In genomic region chr11:7516488-7516887, GRCh38 we compare ENCODE assay signal across 22 cellular contexts. TPM values are rescaled to one million over a fixed set of nuclear protein-coding genes. Genes with fewer than 3 reads are reported as not detected.
A peak's percentile ranks its signal among the peaks of the same experiment; 100 is the strongest.
DNase-seq lines count a peak whose midpoint lies in the region; ATAC-seq and TF ChIP-seq lines count a peak whose summit lies in the region.
"Had no signal": no experiment of that assay in that cellular context is flagged by ENCODE, and none has a peak within 500 bp of the region (broad histone marks: within the 10 kb centered on the region; RNA-seq: fewer than 3 reads in every experiment).

No MANE protein-coding gene starts in this region.

- H3K9me3 ChIP-seq in DOHH2 (ENCODE audit: control insufficient read depth, insufficient read depth, low read length): no peaks in the 10 kb centered on the region
- H3K9me3 ChIP-seq: Caco-2, HAP-1, upper lobe of left lung had no signal

- H3K27me3 Mint-ChIP-seq in CD14-positive monocyte (ENCODE audit: low read depth in 3 of 3): peaks cover 0 to 6% (median 5%) of the 10 kb centered on the region in 3 donors
- no peaks in the 10 kb centered on the region for H3K27me3 Mint-ChIP-seq in dendritic cell treated with granulocyte-macrophage colony-stimulating factor and Interleukin-4, amounts not matched to agents 40 ng/mL and 50 ng/mL, for 4 days
- H3K27me3 Mint-ChIP-seq: effector memory CD8-positive, alpha-beta T cell had no signal

- H3K27ac ChIP-seq in DOHH2 (ENCODE audit: low read depth, low read length): peak overlapping the region; percentile 40
- H3K27ac ChIP-seq: upper lobe of left lung had no signal

- intact Hi-C loops in CD14-positive monocyte (cut with micrococcal nuclease): loop anchor here (10.0 kb wide), 3 partner anchors 58 to 78 kb away; no protein-coding TSS in a partner anchor
- intact Hi-C loops in dendritic cell treated with granulocyte-macrophage colony-stimulating factor and Interleukin-4, amounts not matched to agents 40 ng/mL and 50 ng/mL, for 4 days (cut with micrococcal nuclease): no loop called here
- intact Hi-C loops in sciatic nerve (cut with DNase I): no loop called here

- H3F3A ChIP-seq in DOHH2 (ENCODE audit: control insufficient read depth, insufficient read depth): peaks cover 12% of the 10 kb centered on the region

- H4K20me1 ChIP-seq in DOHH2 (ENCODE audit: control insufficient read depth, insufficient read depth, low read depth, low read length): peaks cover 1% of the 10 kb centered on the region

- peak overlapping the region; percentile 93 for H3K4me2 ChIP-seq in DOHH2 (ENCODE audit: low read length)

- peaks cover 11 to 28% of the 10 kb centered on the region in 2 donors for H3K36me3 Mint-ChIP-seq in CD14-positive monocyte
- peaks cover 37% of the 10 kb centered on the region for H3K36me3 Mint-ChIP-seq in dendritic cell treated with granulocyte-macrophage colony-stimulating factor and Interleukin-4, amounts not matched to agents 40 ng/mL and 50 ng/mL, for 4 days (ENCODE audit: low read depth)

- H3K27ac Mint-ChIP-seq in CD14-positive monocyte: peak overlapping the region in 1 of 7 donors; percentile 13
- no peak overlapping the region for H3K27ac Mint-ChIP-seq in dendritic cell treated with granulocyte-macrophage colony-stimulating factor and Interleukin-4, amounts not matched to agents 40 ng/mL and 50 ng/mL, for 4 days
- H3K27ac Mint-ChIP-seq: nephron progenitor cell, progenitor cell of endocrine pancreas had no signal

- no peaks in the 10 kb centered on the region for H3K27me3 ChIP-seq in DOHH2 (ENCODE audit: control insufficient read depth, low read length)

- H3K4me3 ChIP-seq in DOHH2 (ENCODE audit: low read length): peak overlapping the region; percentile 86
- H3K4me3 ChIP-seq: HAP-1, upper lobe of left lung had no signal

- H3K4me1 Mint-ChIP-seq in CD14-positive monocyte: peaks cover 53% of the 10 kb centered on the region
- peaks cover 17% of the 10 kb centered on the region for H3K4me1 Mint-ChIP-seq in dendritic cell treated with granulocyte-macrophage colony-stimulating factor and Interleukin-4, amounts not matched to agents 40 ng/mL and 50 ng/mL, for 4 days (ENCODE audit: low read depth)

- peak overlapping the region in 1 of 2 donors; percentile 25 for H3K4me3 Mint-ChIP-seq in CD14-positive monocyte
- H3K4me3 Mint-ChIP-seq in dendritic cell treated with granulocyte-macrophage colony-stimulating factor and Interleukin-4, amounts not matched to agents 40 ng/mL and 50 ng/mL, for 4 days: peak overlapping the region; percentile 66
- H3K4me3 Mint-ChIP-seq: effector memory CD8-positive, alpha-beta T cell; nephron progenitor cell had no signal

- TF ChIP-seq CTCF in CD14-positive monocyte (IDR thresholded peaks at IDR 0.05) (no peak), DOHH2 (IDR thresholded peaks at IDR 0.05; ENCODE audit: low read depth, low read length, poor library complexity, severe bottlenecking) (no peak)

- H3K9me3 Mint-ChIP-seq in CD14-positive monocyte: peaks cover 0 to 8% (median 0%) of the 10 kb centered on the region in 7 donors
- H3K9me3 Mint-ChIP-seq in dendritic cell treated with granulocyte-macrophage colony-stimulating factor and Interleukin-4, amounts not matched to agents 40 ng/mL and 50 ng/mL, for 4 days: no peaks in the 10 kb centered on the region
- H3K9me3 Mint-ChIP-seq: effector memory CD8-positive, alpha-beta T cell had no signal

- peaks cover 68% of the 10 kb centered on the region for H3K79me2 ChIP-seq in DOHH2 (ENCODE audit: control insufficient read depth, low read length)

- peaks cover 73% of the 10 kb centered on the region for H3K4me1 ChIP-seq in DOHH2 (ENCODE audit: control insufficient read depth, low read length)

- no peak for ATAC-seq in GM19455 (IDR thresholded peaks at IDR 0.05; ENCODE audit: unreplicated experiment)
- no peak for ATAC-seq in HG02642 (IDR thresholded peaks at IDR 0.05; ENCODE audit: poor library complexity, unreplicated experiment)
- ATAC-seq in sciatic nerve: no peak
- ATAC-seq: effector memory CD8-positive, alpha-beta T cell had no signal

- no peaks in the 10 kb centered on the region for H3K9me2 ChIP-seq in DOHH2 (replicated peaks; ENCODE audit: control insufficient read depth, low read length)

- DNase-seq in CD14-positive monocyte (ENCODE audit: low spot score) (peak; percentile 51), SIG-M5 (lab: John Stamatoyannopoulos, UW) (peak; percentile 46), sciatic nerve (ENCODE audit: low spot score) (no peak), AG08395 (ENCODE audit: low spot score) (no peak)
- DNase-seq: activated CD4-positive, alpha-beta T cell treated with anti-CD3 and anti-CD28 coated beads for 48 hours; activated CD8-positive, alpha-beta memory T cell treated with anti-CD3 and anti-CD28 coated beads, Interleukin-2, amount 50 U/mL, for 48 hours; activated gamma-delta T cell treated with Interleukin-2 at 50 U/mL for 16 hours; Caco-2; effector memory CD8-positive, alpha-beta T cell; Kasumi-1; NCI-H2081 treated with DMSO at 0.1 percent for 48 hours; NCI-H446; nephron progenitor cell; NK-92 treated with Interleukin-12 subunit alpha and Interleukin-12 subunit beta, amount 100 ng/mL, for 24 hours had no signal

- peaks cover 9% of the 10 kb centered on the region for H3K36me3 ChIP-seq in DOHH2 (ENCODE audit: control insufficient read depth, low read length)
- H3K36me3 ChIP-seq: HAP-1, upper lobe of left lung had no signal

RNA-seq across cellular contexts. Expression of gene PPFIBP2, which starts 2.7 kb away (rescaled TPM):
- 1 to 10 TPM; 5.9 to 8.6 TPM for polyA plus RNA-seq in CD14-positive monocyte
- total RNA-seq in sciatic nerve: 52.3 TPM

RNA-seq across cellular contexts. Expression of gene OLFML1, which starts 31.2 kb away (rescaled TPM):
- polyA plus RNA-seq in CD14-positive monocyte: under 1 TPM; 0.11 to 0.17 TPM
- 27.2 TPM for total RNA-seq in sciatic nerve
- total RNA-seq: Daoy, progenitor cell of endocrine pancreas had no signal

Comparison
In these comparisons a context has a peak if more than half of its experiments do, and no peak if none do; other contexts are left out.
1. DNase-seq: peak in CD14-positive monocyte (single experiment) and SIG-M5 (single experiment); none in sciatic nerve (single experiment) and AG08395 (single experiment).
2. intact Hi-C loops: an anchor here in CD14-positive monocyte (10.0 kb wide); none called in dendritic cell treated with granulocyte-macrophage colony-stimulating factor and Interleukin-4, amounts not matched to agents 40 ng/mL and 50 ng/mL, for 4 days and sciatic nerve.